ENCODE assay signal across 1 cellular context in genomic region chr2:190304404-190304803, GRCh38.
A peak's percentile ranks its signal among the peaks of the same experiment; 100 is the strongest.
TF ChIP-seq lines count a peak whose summit lies in the region.

No MANE protein-coding gene starts in this region.

TF ChIP-seq in GM12878, 131 proteins besides CTCF, POLR2A, EP300 and RAD21 (continued from another document):
- TF ChIP-seq BCL11A (IDR thresholded peaks at IDR 0.05; ENCODE audit: low read depth, low read length) = no peak
- no peak for TF ChIP-seq MXI1 (IDR thresholded peaks at IDR 0.05; ENCODE audit: low read depth, low read length)
- no peak for TF ChIP-seq FOXK2 (IDR thresholded peaks at IDR 0.05)
- no peak for TF ChIP-seq CBX5 (IDR thresholded peaks at IDR 0.05; ENCODE audit: low read depth)
- TF ChIP-seq IKZF2 (IDR thresholded peaks at IDR 0.05) = no peak
- no peak for TF ChIP-seq ZBTB40 (IDR thresholded peaks at IDR 0.05; ENCODE audit: borderline replicate concordance)
- TF ChIP-seq GATAD2B (conservative IDR thresholded peaks at IDR 0.05; ENCODE audit: low read depth) = no peak
- TF ChIP-seq MTA2 (IDR thresholded peaks at IDR 0.05; ENCODE audit: low read depth) = 0 out of 2 replicates have a peak, but pooled peaks have one; percentile 17
- no peak for TF ChIP-seq SKIL (IDR thresholded peaks at IDR 0.05; ENCODE audit: low read depth, poor library complexity, severe bottlenecking)
- TF ChIP-seq ESRRA (IDR thresholded peaks at IDR 0.05; ENCODE audit: low read length) = no peak
- no peak for TF ChIP-seq CUX1 (IDR thresholded peaks at IDR 0.05; ENCODE audit: insufficient replicate concordance, low read depth, low read length)
- TF ChIP-seq ZZZ3 (IDR thresholded peaks at IDR 0.05; ENCODE audit: control insufficient read depth, insufficient read length, low read depth) = no peak
